ENCODE assay signal across 1 cellular context in the genomic region with DNA sequence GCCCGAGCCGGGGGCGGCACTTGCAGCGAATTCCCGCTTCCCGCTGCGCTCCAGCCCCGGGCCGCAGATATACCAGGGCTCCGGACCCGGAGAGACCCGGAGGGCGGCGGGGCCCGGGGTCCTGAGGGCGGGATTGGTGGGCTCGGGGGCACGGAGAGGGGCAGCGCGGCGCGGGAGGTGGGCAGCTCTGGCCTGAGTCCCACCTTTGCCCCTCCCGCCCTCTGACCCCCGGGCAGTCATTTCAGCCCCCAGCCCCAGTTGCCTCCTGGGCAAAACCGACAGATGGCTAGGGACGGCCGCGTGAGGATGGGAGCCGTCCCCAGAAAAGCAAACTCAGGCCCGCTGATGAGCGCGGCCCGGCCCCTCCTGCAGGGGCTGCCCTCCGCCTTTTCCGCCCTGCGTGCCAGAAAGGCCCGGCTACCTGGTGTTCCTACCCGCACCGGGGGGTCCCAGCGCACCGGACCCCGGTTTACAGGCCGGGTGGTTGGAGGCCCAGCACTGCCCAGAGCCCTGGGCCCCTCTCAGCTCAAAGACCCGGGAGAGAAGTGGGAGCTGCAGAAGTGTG.
TF ChIP-seq lines count a peak whose summit lies in the region.

No MANE protein-coding gene starts in this region.

TF ChIP-seq in K562, 482 proteins besides CTCF, POLR2A, EP300 and RAD21 (continued from another document and continues in another):
- TF ChIP-seq, protein P1, sequence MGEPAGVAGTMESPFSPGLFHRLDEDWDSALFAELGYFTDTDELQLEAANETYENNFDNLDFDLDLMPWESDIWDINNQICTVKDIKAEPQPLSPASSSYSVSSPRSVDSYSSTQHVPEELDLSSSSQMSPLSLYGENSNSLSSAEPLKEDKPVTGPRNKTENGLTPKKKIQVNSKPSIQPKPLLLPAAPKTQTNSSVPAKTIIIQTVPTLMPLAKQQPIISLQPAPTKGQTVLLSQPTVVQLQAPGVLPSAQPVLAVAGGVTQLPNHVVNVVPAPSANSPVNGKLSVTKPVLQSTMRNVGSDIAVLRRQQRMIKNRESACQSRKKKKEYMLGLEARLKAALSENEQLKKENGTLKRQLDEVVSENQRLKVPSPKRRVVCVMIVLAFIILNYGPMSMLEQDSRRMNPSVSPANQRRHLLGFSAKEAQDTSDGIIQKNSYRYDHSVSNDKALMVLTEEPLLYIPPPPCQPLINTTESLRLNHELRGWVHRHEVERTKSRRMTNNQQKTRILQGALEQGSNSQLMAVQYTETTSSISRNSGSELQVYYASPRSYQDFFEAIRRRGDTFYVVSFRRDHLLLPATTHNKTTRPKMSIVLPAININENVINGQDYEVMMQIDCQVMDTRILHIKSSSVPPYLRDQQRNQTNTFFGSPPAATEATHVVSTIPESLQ (CRISPR knock-in tag; IDR thresholded peaks at IDR 0.05) = 0 out of 2 replicates have a peak, but pooled peaks have one; percentile 43
- TF ChIP-seq FOXA3 (CRISPR knock-in tag; conservative IDR thresholded peaks at IDR 0.05 in 1 of 2, IDR thresholded peaks at IDR 0.05 in 1 of 2) (peak in 1 of 2 experiments; percentile 51; a peak in 1 of 4 replicates), PCBP1 (IDR thresholded peaks at IDR 0.05; ENCODE audit: low read depth, low read length, poor library complexity, severe bottlenecking) (peak; percentile 59), ZNF282 (CRISPR knock-in tag; IDR thresholded peaks at IDR 0.05) (no peak), LCOR (CRISPR knock-in tag; IDR thresholded peaks at IDR 0.05) (peak; percentile 57; the same call in 1 of the 2 replicates), RAD51 (IDR thresholded peaks at IDR 0.05; ENCODE audit: borderline replicate concordance, low read depth) (0 out of 2 replicates have a peak, but pooled peaks have one; percentile 35), FOXA1 (IDR thresholded peaks at IDR 0.05; ENCODE audit: borderline replicate concordance) (no peak), HDAC1 (IDR thresholded peaks at IDR 0.05) (0 out of 4 replicates have a peak, but pooled peaks of 1 of the 2 experiments have one; percentile 11), JUN (IDR thresholded peaks at IDR 0.05; ENCODE audit: borderline replicate concordance, low read depth, low read length) (no peak), JUN (CRISPR knock-in tag; IDR thresholded peaks at IDR 0.05; ENCODE audit: borderline replicate concordance) (0 out of 2 replicates have a peak, but pooled peaks have one; percentile 17), DIDO1 (tag; IDR thresholded peaks at IDR 0.05; ENCODE audit: low read depth) (no peak), ZNF766 (CRISPR knock-in tag; conservative IDR thresholded peaks at IDR 0.05) (no peak)
- TF ChIP-seq, protein P2, sequence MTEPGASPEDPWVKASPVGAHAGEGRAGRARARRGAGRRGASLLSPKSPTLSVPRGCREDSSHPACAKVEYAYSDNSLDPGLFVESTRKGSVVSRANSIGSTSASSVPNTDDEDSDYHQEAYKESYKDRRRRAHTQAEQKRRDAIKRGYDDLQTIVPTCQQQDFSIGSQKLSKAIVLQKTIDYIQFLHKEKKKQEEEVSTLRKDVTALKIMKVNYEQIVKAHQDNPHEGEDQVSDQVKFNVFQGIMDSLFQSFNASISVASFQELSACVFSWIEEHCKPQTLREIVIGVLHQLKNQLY (CRISPR knock-in tag; conservative IDR thresholded peaks at IDR 0.05) = 0 out of 4 replicates have a peak, but pooled peaks of 1 of the 2 experiments have one; percentile 18
- TF ChIP-seq, protein P3, sequence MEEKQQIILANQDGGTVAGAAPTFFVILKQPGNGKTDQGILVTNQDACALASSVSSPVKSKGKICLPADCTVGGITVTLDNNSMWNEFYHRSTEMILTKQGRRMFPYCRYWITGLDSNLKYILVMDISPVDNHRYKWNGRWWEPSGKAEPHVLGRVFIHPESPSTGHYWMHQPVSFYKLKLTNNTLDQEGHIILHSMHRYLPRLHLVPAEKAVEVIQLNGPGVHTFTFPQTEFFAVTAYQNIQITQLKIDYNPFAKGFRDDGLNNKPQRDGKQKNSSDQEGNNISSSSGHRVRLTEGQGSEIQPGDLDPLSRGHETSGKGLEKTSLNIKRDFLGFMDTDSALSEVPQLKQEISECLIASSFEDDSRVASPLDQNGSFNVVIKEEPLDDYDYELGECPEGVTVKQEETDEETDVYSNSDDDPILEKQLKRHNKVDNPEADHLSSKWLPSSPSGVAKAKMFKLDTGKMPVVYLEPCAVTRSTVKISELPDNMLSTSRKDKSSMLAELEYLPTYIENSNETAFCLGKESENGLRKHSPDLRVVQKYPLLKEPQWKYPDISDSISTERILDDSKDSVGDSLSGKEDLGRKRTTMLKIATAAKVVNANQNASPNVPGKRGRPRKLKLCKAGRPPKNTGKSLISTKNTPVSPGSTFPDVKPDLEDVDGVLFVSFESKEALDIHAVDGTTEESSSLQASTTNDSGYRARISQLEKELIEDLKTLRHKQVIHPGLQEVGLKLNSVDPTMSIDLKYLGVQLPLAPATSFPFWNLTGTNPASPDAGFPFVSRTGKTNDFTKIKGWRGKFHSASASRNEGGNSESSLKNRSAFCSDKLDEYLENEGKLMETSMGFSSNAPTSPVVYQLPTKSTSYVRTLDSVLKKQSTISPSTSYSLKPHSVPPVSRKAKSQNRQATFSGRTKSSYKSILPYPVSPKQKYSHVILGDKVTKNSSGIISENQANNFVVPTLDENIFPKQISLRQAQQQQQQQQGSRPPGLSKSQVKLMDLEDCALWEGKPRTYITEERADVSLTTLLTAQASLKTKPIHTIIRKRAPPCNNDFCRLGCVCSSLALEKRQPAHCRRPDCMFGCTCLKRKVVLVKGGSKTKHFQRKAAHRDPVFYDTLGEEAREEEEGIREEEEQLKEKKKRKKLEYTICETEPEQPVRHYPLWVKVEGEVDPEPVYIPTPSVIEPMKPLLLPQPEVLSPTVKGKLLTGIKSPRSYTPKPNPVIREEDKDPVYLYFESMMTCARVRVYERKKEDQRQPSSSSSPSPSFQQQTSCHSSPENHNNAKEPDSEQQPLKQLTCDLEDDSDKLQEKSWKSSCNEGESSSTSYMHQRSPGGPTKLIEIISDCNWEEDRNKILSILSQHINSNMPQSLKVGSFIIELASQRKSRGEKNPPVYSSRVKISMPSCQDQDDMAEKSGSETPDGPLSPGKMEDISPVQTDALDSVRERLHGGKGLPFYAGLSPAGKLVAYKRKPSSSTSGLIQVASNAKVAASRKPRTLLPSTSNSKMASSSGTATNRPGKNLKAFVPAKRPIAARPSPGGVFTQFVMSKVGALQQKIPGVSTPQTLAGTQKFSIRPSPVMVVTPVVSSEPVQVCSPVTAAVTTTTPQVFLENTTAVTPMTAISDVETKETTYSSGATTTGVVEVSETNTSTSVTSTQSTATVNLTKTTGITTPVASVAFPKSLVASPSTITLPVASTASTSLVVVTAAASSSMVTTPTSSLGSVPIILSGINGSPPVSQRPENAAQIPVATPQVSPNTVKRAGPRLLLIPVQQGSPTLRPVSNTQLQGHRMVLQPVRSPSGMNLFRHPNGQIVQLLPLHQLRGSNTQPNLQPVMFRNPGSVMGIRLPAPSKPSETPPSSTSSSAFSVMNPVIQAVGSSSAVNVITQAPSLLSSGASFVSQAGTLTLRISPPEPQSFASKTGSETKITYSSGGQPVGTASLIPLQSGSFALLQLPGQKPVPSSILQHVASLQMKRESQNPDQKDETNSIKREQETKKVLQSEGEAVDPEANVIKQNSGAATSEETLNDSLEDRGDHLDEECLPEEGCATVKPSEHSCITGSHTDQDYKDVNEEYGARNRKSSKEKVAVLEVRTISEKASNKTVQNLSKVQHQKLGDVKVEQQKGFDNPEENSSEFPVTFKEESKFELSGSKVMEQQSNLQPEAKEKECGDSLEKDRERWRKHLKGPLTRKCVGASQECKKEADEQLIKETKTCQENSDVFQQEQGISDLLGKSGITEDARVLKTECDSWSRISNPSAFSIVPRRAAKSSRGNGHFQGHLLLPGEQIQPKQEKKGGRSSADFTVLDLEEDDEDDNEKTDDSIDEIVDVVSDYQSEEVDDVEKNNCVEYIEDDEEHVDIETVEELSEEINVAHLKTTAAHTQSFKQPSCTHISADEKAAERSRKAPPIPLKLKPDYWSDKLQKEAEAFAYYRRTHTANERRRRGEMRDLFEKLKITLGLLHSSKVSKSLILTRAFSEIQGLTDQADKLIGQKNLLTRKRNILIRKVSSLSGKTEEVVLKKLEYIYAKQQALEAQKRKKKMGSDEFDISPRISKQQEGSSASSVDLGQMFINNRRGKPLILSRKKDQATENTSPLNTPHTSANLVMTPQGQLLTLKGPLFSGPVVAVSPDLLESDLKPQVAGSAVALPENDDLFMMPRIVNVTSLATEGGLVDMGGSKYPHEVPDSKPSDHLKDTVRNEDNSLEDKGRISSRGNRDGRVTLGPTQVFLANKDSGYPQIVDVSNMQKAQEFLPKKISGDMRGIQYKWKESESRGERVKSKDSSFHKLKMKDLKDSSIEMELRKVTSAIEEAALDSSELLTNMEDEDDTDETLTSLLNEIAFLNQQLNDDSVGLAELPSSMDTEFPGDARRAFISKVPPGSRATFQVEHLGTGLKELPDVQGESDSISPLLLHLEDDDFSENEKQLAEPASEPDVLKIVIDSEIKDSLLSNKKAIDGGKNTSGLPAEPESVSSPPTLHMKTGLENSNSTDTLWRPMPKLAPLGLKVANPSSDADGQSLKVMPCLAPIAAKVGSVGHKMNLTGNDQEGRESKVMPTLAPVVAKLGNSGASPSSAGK (IDR thresholded peaks at IDR 0.05) = peak; percentile 98; the same call in 1 of the 2 replicates
- TF ChIP-seq, protein P4, sequence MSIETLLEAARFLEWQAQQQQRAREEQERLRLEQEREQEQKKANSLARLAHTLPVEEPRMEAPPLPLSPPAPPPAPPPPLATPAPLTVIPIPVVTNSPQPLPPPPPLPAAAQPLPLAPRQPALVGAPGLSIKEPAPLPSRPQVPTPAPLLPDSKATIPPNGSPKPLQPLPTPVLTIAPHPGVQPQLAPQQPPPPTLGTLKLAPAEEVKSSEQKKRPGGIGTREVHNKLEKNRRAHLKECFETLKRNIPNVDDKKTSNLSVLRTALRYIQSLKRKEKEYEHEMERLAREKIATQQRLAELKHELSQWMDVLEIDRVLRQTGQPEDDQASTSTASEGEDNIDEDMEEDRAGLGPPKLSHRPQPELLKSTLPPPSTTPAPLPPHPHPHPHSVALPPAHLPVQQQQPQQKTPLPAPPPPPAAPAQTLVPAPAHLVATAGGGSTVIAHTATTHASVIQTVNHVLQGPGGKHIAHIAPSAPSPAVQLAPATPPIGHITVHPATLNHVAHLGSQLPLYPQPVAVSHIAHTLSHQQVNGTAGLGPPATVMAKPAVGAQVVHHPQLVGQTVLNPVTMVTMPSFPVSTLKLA (conservative IDR thresholded peaks at IDR 0.05) = peak in 1 of 2 experiments; percentile 22; a peak in 1 of 4 replicates
- TF ChIP-seq, protein P5, sequence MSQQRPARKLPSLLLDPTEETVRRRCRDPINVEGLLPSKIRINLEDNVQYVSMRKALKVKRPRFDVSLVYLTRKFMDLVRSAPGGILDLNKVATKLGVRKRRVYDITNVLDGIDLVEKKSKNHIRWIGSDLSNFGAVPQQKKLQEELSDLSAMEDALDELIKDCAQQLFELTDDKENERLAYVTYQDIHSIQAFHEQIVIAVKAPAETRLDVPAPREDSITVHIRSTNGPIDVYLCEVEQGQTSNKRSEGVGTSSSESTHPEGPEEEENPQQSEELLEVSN (IDR thresholded peaks at IDR 0.05; ENCODE audit: borderline replicate concordance in 1 of 2, extremely low read depth in 1 of 2, insufficient read depth in 1 of 2, insufficient read length in 1 of 2, low read depth in 1 of 2, low read length in 1 of 2, poor library complexity in 1 of 2, severe bottlenecking in 1 of 2) = peak; percentile 91 to 98
- TF ChIP-seq, protein P6, sequence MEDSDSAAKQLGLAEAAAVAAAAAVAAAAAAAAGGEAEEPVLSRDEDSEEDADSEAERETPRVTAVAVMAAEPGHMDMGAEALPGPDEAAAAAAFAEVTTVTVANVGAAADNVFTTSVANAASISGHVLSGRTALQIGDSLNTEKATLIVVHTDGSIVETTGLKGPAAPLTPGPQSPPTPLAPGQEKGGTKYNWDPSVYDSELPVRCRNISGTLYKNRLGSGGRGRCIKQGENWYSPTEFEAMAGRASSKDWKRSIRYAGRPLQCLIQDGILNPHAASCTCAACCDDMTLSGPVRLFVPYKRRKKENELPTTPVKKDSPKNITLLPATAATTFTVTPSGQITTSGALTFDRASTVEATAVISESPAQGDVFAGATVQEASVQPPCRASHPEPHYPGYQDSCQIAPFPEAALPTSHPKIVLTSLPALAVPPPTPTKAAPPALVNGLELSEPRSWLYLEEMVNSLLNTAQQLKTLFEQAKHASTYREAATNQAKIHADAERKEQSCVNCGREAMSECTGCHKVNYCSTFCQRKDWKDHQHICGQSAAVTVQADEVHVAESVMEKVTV (CRISPR knock-in tag; IDR thresholded peaks at IDR 0.05) = no peak
- TF ChIP-seq, protein P7, sequence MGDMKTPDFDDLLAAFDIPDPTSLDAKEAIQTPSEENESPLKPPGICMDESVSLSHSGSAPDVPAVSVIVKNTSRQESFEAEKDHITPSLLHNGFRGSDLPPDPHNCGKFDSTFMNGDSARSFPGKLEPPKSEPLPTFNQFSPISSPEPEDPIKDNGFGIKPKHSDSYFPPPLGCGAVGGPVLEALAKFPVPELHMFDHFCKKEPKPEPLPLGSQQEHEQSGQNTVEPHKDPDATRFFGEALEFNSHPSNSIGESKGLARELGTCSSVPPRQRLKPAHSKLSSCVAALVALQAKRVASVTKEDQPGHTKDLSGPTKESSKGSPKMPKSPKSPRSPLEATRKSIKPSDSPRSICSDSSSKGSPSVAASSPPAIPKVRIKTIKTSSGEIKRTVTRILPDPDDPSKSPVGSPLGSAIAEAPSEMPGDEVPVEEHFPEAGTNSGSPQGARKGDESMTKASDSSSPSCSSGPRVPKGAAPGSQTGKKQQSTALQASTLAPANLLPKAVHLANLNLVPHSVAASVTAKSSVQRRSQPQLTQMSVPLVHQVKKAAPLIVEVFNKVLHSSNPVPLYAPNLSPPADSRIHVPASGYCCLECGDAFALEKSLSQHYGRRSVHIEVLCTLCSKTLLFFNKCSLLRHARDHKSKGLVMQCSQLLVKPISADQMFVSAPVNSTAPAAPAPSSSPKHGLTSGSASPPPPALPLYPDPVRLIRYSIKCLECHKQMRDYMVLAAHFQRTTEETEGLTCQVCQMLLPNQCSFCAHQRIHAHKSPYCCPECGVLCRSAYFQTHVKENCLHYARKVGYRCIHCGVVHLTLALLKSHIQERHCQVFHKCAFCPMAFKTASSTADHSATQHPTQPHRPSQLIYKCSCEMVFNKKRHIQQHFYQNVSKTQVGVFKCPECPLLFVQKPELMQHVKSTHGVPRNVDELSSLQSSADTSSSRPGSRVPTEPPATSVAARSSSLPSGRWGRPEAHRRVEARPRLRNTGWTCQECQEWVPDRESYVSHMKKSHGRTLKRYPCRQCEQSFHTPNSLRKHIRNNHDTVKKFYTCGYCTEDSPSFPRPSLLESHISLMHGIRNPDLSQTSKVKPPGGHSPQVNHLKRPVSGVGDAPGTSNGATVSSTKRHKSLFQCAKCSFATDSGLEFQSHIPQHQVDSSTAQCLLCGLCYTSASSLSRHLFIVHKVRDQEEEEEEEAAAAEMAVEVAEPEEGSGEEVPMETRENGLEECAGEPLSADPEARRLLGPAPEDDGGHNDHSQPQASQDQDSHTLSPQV (IDR thresholded peaks at IDR 0.05) = peak; percentile 49
- TF ChIP-seq, protein P8, sequence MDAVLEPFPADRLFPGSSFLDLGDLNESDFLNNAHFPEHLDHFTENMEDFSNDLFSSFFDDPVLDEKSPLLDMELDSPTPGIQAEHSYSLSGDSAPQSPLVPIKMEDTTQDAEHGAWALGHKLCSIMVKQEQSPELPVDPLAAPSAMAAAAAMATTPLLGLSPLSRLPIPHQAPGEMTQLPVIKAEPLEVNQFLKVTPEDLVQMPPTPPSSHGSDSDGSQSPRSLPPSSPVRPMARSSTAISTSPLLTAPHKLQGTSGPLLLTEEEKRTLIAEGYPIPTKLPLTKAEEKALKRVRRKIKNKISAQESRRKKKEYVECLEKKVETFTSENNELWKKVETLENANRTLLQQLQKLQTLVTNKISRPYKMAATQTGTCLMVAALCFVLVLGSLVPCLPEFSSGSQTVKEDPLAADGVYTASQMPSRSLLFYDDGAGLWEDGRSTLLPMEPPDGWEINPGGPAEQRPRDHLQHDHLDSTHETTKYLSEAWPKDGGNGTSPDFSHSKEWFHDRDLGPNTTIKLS (IDR thresholded peaks at IDR 0.05; ENCODE audit: borderline replicate concordance, low read depth) = no peak
